Comparison of ENCODE assay signal across 1 cellular context in genomic region chr10:129305046-129305445, GRCh38.
TF ChIP-seq lines count a peak whose summit lies in the region.

No MANE protein-coding gene starts in this region.

TF ChIP-seq in HepG2, 621 proteins besides CTCF, POLR2A, EP300 and RAD21:
- TF ChIP-seq ZBTB40 (IDR thresholded peaks at IDR 0.05) (no peak), ZBTB40 (CRISPR knock-in tag; IDR thresholded peaks at IDR 0.05) (no peak), SRF (IDR thresholded peaks at IDR 0.05; ENCODE audit: low read depth, low read length) (no peak), ZNF160 (CRISPR knock-in tag; IDR thresholded peaks at IDR 0.05) (no peak), RBM39 (IDR thresholded peaks at IDR 0.05; ENCODE audit: low read depth, low read length, poor library complexity, severe bottlenecking) (no peak), ZNF766 (CRISPR knock-in tag; IDR thresholded peaks at IDR 0.05; ENCODE audit: borderline replicate concordance) (no peak), CBX5 (CRISPR knock-in tag; IDR thresholded peaks at IDR 0.05; ENCODE audit: borderline replicate concordance) (no peak), CREBL2 (CRISPR knock-in tag; IDR thresholded peaks at IDR 0.05; ENCODE audit: borderline replicate concordance) (no peak), NFIC (IDR thresholded peaks at IDR 0.05; ENCODE audit: low read length) (no peak), NR2F6 (IDR thresholded peaks at IDR 0.05) (no peak), NR2F6 (CRISPR knock-in tag; IDR thresholded peaks at IDR 0.05) (no peak), MNT (IDR thresholded peaks at IDR 0.05) (no peak), ZNF224 (CRISPR knock-in tag; IDR thresholded peaks at IDR 0.05) (no peak), POLR2AphosphoS2 (IDR thresholded peaks at IDR 0.05; ENCODE audit: low read depth, low read length) (no peak), ZNF496 (CRISPR knock-in tag; IDR thresholded peaks at IDR 0.05; ENCODE audit: insufficient replicate concordance) (no peak), ZNF816 (CRISPR knock-in tag; IDR thresholded peaks at IDR 0.05; ENCODE audit: borderline replicate concordance) (no peak)
